ENCODE assay signal across 1 cellular context in genomic region chr10:33719005-33719703, GRCh38.
A peak's percentile ranks its signal among the peaks of the same experiment; 100 is the strongest.
TF ChIP-seq lines count a peak whose summit lies in the region.

No MANE protein-coding gene starts in this region.

TF ChIP-seq in HepG2, 621 proteins besides CTCF, POLR2A, EP300 and RAD21 (continued from another document):
- TF ChIP-seq KIAA2018 (CRISPR knock-in tag; IDR thresholded peaks at IDR 0.05; ENCODE audit: borderline replicate concordance) (no peak), HDAC1 (CRISPR knock-in tag; IDR thresholded peaks at IDR 0.05) (no peak), SOX13 (IDR thresholded peaks at IDR 0.05) (no peak), SOX13 (CRISPR knock-in tag; conservative IDR thresholded peaks at IDR 0.05 in 1 of 2, IDR thresholded peaks at IDR 0.05 in 1 of 2) (peak in 1 of 2 experiments; percentile 49; a peak in 2 of 4 replicates)
TF ChIP-seq in HepG2: peak in this region for 2.
